Comparison of ENCODE assay signal across 1 cellular context in the genomic region with DNA sequence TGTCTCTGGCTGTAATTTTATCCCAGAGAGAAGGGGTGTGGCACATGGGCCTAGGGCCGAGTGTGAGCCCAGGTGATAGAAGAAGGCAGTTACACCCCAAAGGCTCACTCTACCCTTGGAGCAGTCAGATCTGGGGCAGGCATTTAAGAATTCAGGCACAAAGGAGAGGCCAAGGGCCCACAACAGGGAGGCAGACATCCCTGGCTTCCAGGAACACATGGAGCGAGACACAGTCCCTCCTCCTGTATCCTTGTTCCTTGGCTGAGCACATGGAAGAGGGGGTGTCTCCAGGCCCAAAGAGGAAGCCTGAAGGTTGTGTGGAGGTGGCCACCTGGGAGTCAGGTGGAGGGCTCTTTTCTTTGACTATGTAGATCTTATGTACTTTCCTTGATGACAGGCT.
TF ChIP-seq lines count a peak whose summit lies in the region.

No MANE protein-coding gene starts in this region.

TF ChIP-seq in H1, 55 proteins besides CTCF, POLR2A, EP300 and RAD21:
- TF ChIP-seq SIRT6 (IDR thresholded peaks at IDR 0.05; ENCODE audit: low read length) (no peak), RNF2 (IDR thresholded peaks at IDR 0.05; ENCODE audit: borderline replicate concordance, low read depth, low read length, missing control alignments, poor library complexity, severe bottlenecking) (no peak), BRCA1 (IDR thresholded peaks at IDR 0.05; ENCODE audit: low read depth, low read length) (no peak), CEBPB (IDR thresholded peaks at IDR 0.05; ENCODE audit: low read depth, low read length) (no peak), SRF (IDR thresholded peaks at IDR 0.05; ENCODE audit: low read depth, low read length) (no peak), CTBP2 (IDR thresholded peaks at IDR 0.05; ENCODE audit: borderline replicate concordance, insufficient read depth, insufficient read length, low read length) (no peak), KDM5A (IDR thresholded peaks at IDR 0.05; ENCODE audit: low read length) (no peak), GABPA (IDR thresholded peaks at IDR 0.05; ENCODE audit: borderline replicate concordance, insufficient read depth, low read length) (no peak), RBBP5 (IDR thresholded peaks at IDR 0.05; ENCODE audit: borderline replicate concordance, low read depth, low read length) (no peak), TBP (IDR thresholded peaks at IDR 0.05; ENCODE audit: low read depth, low read length) (no peak), NRF1 (IDR thresholded peaks at IDR 0.05; ENCODE audit: low read depth, low read length) (no peak), SIN3A (conservative IDR thresholded peaks at IDR 0.05 in 1 of 2, IDR thresholded peaks at IDR 0.05 in 1 of 2; ENCODE audit: low read depth in 1 of 2, low read length in 2 of 2) (no peak), HDAC6 (IDR thresholded peaks at IDR 0.05; ENCODE audit: low read depth, low read length) (no peak)
- TF ChIP-seq, protein P1, sequence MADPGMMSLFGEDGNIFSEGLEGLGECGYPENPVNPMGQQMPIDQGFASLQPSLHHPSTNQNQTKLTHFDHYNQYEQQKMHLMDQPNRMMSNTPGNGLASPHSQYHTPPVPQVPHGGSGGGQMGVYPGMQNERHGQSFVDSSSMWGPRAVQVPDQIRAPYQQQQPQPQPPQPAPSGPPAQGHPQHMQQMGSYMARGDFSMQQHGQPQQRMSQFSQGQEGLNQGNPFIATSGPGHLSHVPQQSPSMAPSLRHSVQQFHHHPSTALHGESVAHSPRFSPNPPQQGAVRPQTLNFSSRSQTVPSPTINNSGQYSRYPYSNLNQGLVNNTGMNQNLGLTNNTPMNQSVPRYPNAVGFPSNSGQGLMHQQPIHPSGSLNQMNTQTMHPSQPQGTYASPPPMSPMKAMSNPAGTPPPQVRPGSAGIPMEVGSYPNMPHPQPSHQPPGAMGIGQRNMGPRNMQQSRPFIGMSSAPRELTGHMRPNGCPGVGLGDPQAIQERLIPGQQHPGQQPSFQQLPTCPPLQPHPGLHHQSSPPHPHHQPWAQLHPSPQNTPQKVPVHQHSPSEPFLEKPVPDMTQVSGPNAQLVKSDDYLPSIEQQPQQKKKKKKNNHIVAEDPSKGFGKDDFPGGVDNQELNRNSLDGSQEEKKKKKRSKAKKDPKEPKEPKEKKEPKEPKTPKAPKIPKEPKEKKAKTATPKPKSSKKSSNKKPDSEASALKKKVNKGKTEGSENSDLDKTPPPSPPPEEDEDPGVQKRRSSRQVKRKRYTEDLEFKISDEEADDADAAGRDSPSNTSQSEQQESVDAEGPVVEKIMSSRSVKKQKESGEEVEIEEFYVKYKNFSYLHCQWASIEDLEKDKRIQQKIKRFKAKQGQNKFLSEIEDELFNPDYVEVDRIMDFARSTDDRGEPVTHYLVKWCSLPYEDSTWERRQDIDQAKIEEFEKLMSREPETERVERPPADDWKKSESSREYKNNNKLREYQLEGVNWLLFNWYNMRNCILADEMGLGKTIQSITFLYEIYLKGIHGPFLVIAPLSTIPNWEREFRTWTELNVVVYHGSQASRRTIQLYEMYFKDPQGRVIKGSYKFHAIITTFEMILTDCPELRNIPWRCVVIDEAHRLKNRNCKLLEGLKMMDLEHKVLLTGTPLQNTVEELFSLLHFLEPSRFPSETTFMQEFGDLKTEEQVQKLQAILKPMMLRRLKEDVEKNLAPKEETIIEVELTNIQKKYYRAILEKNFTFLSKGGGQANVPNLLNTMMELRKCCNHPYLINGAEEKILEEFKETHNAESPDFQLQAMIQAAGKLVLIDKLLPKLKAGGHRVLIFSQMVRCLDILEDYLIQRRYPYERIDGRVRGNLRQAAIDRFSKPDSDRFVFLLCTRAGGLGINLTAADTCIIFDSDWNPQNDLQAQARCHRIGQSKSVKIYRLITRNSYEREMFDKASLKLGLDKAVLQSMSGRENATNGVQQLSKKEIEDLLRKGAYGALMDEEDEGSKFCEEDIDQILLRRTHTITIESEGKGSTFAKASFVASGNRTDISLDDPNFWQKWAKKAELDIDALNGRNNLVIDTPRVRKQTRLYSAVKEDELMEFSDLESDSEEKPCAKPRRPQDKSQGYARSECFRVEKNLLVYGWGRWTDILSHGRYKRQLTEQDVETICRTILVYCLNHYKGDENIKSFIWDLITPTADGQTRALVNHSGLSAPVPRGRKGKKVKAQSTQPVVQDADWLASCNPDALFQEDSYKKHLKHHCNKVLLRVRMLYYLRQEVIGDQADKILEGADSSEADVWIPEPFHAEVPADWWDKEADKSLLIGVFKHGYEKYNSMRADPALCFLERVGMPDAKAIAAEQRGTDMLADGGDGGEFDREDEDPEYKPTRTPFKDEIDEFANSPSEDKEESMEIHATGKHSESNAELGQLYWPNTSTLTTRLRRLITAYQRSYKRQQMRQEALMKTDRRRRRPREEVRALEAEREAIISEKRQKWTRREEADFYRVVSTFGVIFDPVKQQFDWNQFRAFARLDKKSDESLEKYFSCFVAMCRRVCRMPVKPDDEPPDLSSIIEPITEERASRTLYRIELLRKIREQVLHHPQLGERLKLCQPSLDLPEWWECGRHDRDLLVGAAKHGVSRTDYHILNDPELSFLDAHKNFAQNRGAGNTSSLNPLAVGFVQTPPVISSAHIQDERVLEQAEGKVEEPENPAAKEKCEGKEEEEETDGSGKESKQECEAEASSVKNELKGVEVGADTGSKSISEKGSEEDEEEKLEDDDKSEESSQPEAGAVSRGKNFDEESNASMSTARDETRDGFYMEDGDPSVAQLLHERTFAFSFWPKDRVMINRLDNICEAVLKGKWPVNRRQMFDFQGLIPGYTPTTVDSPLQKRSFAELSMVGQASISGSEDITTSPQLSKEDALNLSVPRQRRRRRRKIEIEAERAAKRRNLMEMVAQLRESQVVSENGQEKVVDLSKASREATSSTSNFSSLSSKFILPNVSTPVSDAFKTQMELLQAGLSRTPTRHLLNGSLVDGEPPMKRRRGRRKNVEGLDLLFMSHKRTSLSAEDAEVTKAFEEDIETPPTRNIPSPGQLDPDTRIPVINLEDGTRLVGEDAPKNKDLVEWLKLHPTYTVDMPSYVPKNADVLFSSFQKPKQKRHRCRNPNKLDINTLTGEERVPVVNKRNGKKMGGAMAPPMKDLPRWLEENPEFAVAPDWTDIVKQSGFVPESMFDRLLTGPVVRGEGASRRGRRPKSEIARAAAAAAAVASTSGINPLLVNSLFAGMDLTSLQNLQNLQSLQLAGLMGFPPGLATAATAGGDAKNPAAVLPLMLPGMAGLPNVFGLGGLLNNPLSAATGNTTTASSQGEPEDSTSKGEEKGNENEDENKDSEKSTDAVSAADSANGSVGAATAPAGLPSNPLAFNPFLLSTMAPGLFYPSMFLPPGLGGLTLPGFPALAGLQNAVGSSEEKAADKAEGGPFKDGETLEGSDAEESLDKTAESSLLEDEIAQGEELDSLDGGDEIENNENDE (IDR thresholded peaks at IDR 0.05; ENCODE audit: insufficient replicate concordance, low read length): no peak
